ENCODE assay signal across 25 cellular contexts in genomic region chr6:46135176-46135575, GRCh38. TPM values are rescaled to one million over a fixed set of nuclear protein-coding genes. Genes with fewer than 3 reads are reported as not detected.
"Had no signal": no experiment of that assay in that cellular context is flagged by ENCODE, and none has a peak within 500 bp of the region (broad histone marks: within the 10 kb centered on the region; RNA-seq: fewer than 3 reads in every experiment).

No MANE protein-coding gene starts in this region.

- H3K4me3 Mint-ChIP-seq: IgD-negative memory B cell had no signal

- H3K9me3 Mint-ChIP-seq: IgD-negative memory B cell had no signal

- ATAC-seq: K562, Right ventricle myocardium inferior, SK-N-SH treated with all-trans-retinoic acid at 6 μM for 48 hours had no signal

- H3K27ac Mint-ChIP-seq: IgD-negative memory B cell had no signal

- DNase-seq: MG63; NCI-H1092; NCI-H1105 treated with DMSO at 0.1 percent for 48 hours; NCI-H1417 treated with DMSO at 0.1 percent for 48 hours; NCI-H187; NCI-H2029; NCI-H2081 treated with DMSO at 0.1 percent for 48 hours; NCI-H2171; NCI-H226; NCI-H524; NCI-H526 treated with DMSO at 0.1 percent for 48 hours; NCI-H748 treated with DMSO at 0.1 percent for 48 hours; NK-92 treated with Interleukin-12 subunit alpha and Interleukin-12 subunit beta, amount 100 ng/mL, for 24 hours; OCI-M1; PC-9; Peyer's patch; SHP77 treated with DMSO at 0.1 percent for 48 hours; SJCRH30 had no signal

- H3K4me1 ChIP-seq: Peyer's patch, SJCRH30 had no signal

- H3K36me3 ChIP-seq: MG63, Peyer's patch, SJCRH30 had no signal

- H2AFZ ChIP-seq: PC-9 had no signal

- H3K4me2 ChIP-seq: PC-9 had no signal

- H3K27ac ChIP-seq: HL-60, PC-9, Peyer's patch, SJCRH30 had no signal

- H3K9me3 ChIP-seq: MG63, Peyer's patch, SJCRH30 had no signal

- H3K4me3 ChIP-seq: K562, MG63, PC-9, Peyer's patch, SJCRH30 had no signal

- H3K27me3 ChIP-seq: MG63, Peyer's patch, SJCRH30 had no signal

- H3K36me3 Mint-ChIP-seq: IgD-negative memory B cell had no signal

- FAIRE-seq: HTR-8/SVneo, K562 had no signal

RNA-seq across cellular contexts. Expression of gene ENPP5, which starts 35.6 kb away (rescaled TPM):
- total RNA-seq: K562, NCI-H460, SJCRH30 had no signal
